25 cellular contexts compared by ENCODE assay signal in the genomic region with DNA sequence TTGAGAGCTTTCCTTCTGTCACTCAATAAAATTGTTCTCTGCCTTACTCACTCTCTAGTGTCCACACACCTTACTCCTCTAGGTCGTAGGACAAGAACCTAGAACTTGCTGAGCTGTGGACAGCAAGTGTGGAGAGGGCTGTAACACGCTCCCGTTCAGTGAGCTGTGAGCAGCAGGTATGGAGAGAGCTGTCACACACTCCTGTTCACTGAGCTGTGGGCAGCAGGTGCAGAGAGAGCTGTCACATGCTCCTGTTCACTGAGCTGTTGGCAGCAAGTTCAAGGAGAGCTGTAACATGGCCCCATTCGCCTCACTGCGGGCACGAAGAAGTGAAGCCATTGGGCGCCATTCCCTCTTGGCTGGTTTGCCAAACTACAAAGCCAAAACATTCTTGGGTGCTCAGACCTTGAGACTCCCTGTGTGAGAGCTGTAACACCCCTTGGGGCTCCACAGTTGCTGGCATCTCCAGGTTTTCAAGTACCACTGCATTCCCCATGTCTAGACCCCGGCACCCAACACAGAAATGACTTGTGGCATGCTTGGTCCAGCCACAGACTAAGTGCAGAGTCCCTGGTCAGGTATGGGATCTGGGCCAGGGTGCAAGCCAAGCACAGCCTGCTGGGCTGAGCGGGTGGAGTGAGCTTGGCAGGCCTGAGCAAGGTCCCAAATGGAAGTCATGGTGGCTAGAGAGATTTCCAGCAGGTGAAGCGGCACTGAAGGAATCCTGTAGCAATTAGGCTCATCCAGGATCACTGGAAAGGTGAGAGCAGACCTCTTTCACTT.
"Had no signal": no experiment of that assay in that cellular context is flagged by ENCODE, and none has a peak within 500 bp of the region (broad histone marks: within the 10 kb centered on the region; RNA-seq: fewer than 3 reads in every experiment).

No MANE protein-coding gene starts in this region.

- ATAC-seq: activated CD8-positive, alpha-beta memory T cell treated with anti-CD3 and anti-CD28 coated beads, Interleukin-2, amount 10 ng/mL, durations not matched to agents 7 days and 5 days; Panc1; T-helper 17 cell; WTC11 had no signal

- H3K27ac Mint-ChIP-seq: activated CD4-positive, alpha-beta T cell treated with anti-CD3 and anti-CD28 coated beads, Interleukin-2, amount 10 ng/mL, durations not matched to agents 24 days and 14 days; activated CD8-positive, alpha-beta memory T cell treated with anti-CD3 and anti-CD28 coated beads, Interleukin-2, amount 10 ng/mL, durations not matched to agents 7 days and 5 days; activated naive CD8-positive, alpha-beta T cell treated with anti-CD3 and anti-CD28 coated beads, Interleukin-2, amount 10 ng/mL, durations not matched to agents 7 days and 5 days; T-helper 17 cell; WTC11 had no signal

- H3K36me3 ChIP-seq: adrenal gland, breast epithelium, MG63 had no signal

- H3K4me1 Mint-ChIP-seq: activated CD4-positive, alpha-beta T cell treated with anti-CD3 and anti-CD28 coated beads, Interleukin-2, amount 10 ng/mL, durations not matched to agents 24 days and 14 days; activated CD8-positive, alpha-beta memory T cell treated with anti-CD3 and anti-CD28 coated beads, Interleukin-2, amount 10 ng/mL, durations not matched to agents 7 days and 5 days; activated naive CD8-positive, alpha-beta T cell treated with anti-CD3 and anti-CD28 coated beads, Interleukin-2, amount 10 ng/mL, durations not matched to agents 7 days and 5 days; T-helper 17 cell; WTC11 had no signal

- H3K27me3 Mint-ChIP-seq: activated CD4-positive, alpha-beta T cell treated with anti-CD3 and anti-CD28 coated beads, Interleukin-2, amount 10 ng/mL, durations not matched to agents 24 days and 14 days; activated CD8-positive, alpha-beta memory T cell treated with anti-CD3 and anti-CD28 coated beads, Interleukin-2, amount 10 ng/mL, durations not matched to agents 7 days and 5 days; activated naive CD8-positive, alpha-beta T cell treated with anti-CD3 and anti-CD28 coated beads, Interleukin-2, amount 10 ng/mL, durations not matched to agents 7 days and 5 days; T-helper 17 cell had no signal

- H3K4me1 ChIP-seq: adrenal gland, breast epithelium had no signal

- DNase-seq: activated CD4-positive, alpha-beta T cell treated with anti-CD3 and anti-CD28 coated beads, Interleukin-2, amount 10 ng/mL, durations not matched to agents 24 days and 14 days; activated CD4-positive, alpha-beta T cell treated with anti-CD3 and anti-CD28 coated beads, Interleukin-2, amount 50 U/mL, for 48 hours; activated CD4-positive, CD25-positive, alpha-beta regulatory T cell treated with anti-CD3 and anti-CD28 coated beads, Interleukin-2, amount 50 U/mL, for 72 hours; activated CD8-positive, alpha-beta memory T cell treated with anti-CD3 and anti-CD28 coated beads, Interleukin-2, amount 10 ng/mL, durations not matched to agents 7 days and 5 days; activated naive CD4-positive, alpha-beta T cell treated with anti-CD3 and anti-CD28 coated beads, Interleukin-2, amount 50 U/mL, for 16 hours; activated naive CD8-positive, alpha-beta T cell treated with anti-CD3 and anti-CD28 coated beads, Interleukin-2, amount 10 ng/mL, durations not matched to agents 7 days and 5 days; activated T-cell treated with anti-CD3 and anti-CD28 coated beads, Interleukin-2, amount 50 U/mL, for 48 hours; adrenal gland; anterior cingulate cortex; central memory CD4-positive, alpha-beta T cell; MG63; MV-4-11; NCI-H1092 treated with DMSO at 0.1 percent for 48 hours; NCI-H1417 treated with DMSO at 0.1 percent for 48 hours; NCI-H1694 treated with DMSO at 0.1 percent for 48 hours; NCI-H2029 treated with DMSO at 0.1 percent for 48 hours; NCI-H510A treated with DMSO at 0.1 percent for 48 hours; NCI-H69; OCI-M1; SIG-M5; T-helper 17 cell; T-helper 9 cell had no signal

- H3K4me3 Mint-ChIP-seq: activated CD4-positive, alpha-beta T cell treated with anti-CD3 and anti-CD28 coated beads, Interleukin-2, amount 10 ng/mL, durations not matched to agents 24 days and 14 days; activated CD8-positive, alpha-beta memory T cell treated with anti-CD3 and anti-CD28 coated beads, Interleukin-2, amount 10 ng/mL, durations not matched to agents 7 days and 5 days; activated naive CD8-positive, alpha-beta T cell treated with anti-CD3 and anti-CD28 coated beads, Interleukin-2, amount 10 ng/mL, durations not matched to agents 7 days and 5 days; T-helper 17 cell; WTC11 had no signal

- H3K4me3 ChIP-seq: adrenal gland, breast epithelium, MG63 had no signal

- H3K36me3 Mint-ChIP-seq: activated CD8-positive, alpha-beta memory T cell treated with anti-CD3 and anti-CD28 coated beads, Interleukin-2, amount 10 ng/mL, durations not matched to agents 7 days and 5 days; activated naive CD8-positive, alpha-beta T cell treated with anti-CD3 and anti-CD28 coated beads, Interleukin-2, amount 10 ng/mL, durations not matched to agents 7 days and 5 days; WTC11 had no signal

- H3K9me3 ChIP-seq: MG63 had no signal

- H3K27me3 ChIP-seq: adrenal gland, breast epithelium, MG63 had no signal

- H3K27ac ChIP-seq: adrenal gland, breast epithelium had no signal
